ENCODE assay signal across 8 cellular contexts in the genomic region with DNA sequence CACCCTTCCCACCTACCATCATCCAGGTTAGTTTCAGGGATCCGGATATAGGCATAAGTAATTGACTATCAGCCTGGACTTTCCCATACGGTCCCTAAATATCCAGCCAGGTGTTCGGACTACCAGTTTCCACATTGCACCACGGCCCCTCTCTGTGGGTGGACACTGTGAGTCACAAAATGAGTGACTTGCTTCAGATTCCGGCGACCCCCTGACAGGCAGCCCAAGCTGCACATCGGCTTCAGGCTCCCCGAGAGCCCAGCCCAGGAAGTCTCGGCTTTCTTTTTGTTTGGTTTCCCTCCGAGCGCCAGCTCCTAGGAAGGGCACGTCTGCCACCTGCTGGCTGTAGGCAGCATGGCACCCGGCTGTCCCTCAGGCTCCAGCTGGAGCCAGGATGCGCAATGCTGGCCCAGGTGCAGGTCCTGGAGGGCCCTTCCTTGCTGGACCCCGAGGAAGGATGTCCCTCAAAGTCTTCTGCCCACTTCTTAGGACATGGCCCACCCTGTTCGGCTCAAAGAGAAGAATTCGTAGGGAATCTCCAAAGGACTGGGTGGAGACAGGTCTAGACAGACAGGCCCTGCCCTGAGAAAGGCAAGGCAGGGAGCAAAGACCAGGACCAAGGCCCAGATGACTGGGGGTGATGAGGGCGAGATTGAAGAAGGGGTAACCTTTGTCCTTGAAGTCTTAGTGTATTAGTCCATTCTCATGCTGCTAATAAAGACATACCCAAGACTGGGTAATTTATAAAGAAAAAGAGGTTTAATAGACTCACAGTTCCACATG.
DNase-seq lines count a peak whose midpoint lies in the region; ATAC-seq lines count a peak whose summit lies in the region.

No MANE protein-coding gene starts in this region.

- H3K4me1 Mint-ChIP-seq in central memory CD8-positive, alpha-beta T cell, result peaks cover 7% of the 10 kb centered on the region

- peak overlapping the region; percentile 68 for H3K4me3 Mint-ChIP-seq in central memory CD8-positive, alpha-beta T cell

- no peak overlapping the region for H3K27ac Mint-ChIP-seq in central memory CD8-positive, alpha-beta T cell (ENCODE audit: low read depth)

- H3K27me3 Mint-ChIP-seq in central memory CD8-positive, alpha-beta T cell, result peaks cover 29% of the 10 kb centered on the region

- peak; percentile 46 for DNase-seq in SIG-M5 treated with dmso at 0.1 percent for 504 hours (lab: John Stamatoyannopoulos, UW; ENCODE audit: unreplicated experiment)
- no peak for DNase-seq in SIG-M5 (lab: John Stamatoyannopoulos, UW)
- peak; percentile 7 for DNase-seq in NCI-H2171 (lab: John Stamatoyannopoulos, UW)
- DNase-seq in central memory CD8-positive, alpha-beta T cell (ENCODE audit: low spot score in 2 of 2), result peak; percentile 45 to 49
- DNase-seq in kidney tubule cell (ENCODE audit: low spot score), result peak; percentile 78
- peak; percentile 39 to 57 (median 51) for DNase-seq in stimulated activated CD4-positive, alpha-beta T cell treated with anti-CD3 and anti-CD28 coated beads, Interleukin-1b, Interleukin-23, amount 100 ng/mL, for 24 hours (ENCODE audit: low read depth in 4 of 4, low spot score in 1 of 4)

- peaks cover 2% of the 10 kb centered on the region for H3K36me3 Mint-ChIP-seq in central memory CD8-positive, alpha-beta T cell (ENCODE audit: insufficient read depth)

- peak; percentile 93 for ATAC-seq in HG02938 (IDR thresholded peaks at IDR 0.05; ENCODE audit: unreplicated experiment)
- peak; percentile 67 to 75 for ATAC-seq in activated CD4-positive, CD25-positive, alpha-beta regulatory T cell treated with anti-CD3 and anti-CD28 coated beads, Interleukin-2, amount 50 U/mL, for 24 hours
- ATAC-seq in central memory CD8-positive, alpha-beta T cell (replicated peaks; ENCODE audit: extremely low read depth, poor library complexity, severe bottlenecking), result peak; percentile 69

- no peaks in the 10 kb centered on the region for H3K9me3 Mint-ChIP-seq in central memory CD8-positive, alpha-beta T cell
